ENCODE assay signal across 27 cellular contexts in genomic region chr3:114509756-114510155, GRCh38.
"Had no signal": no experiment of that assay in that cellular context is flagged by ENCODE, and none has a peak within 500 bp of the region (broad histone marks: within the 10 kb centered on the region; RNA-seq: fewer than 3 reads in every experiment).

No MANE protein-coding gene starts in this region.

- DNase-seq: central memory CD4-positive, alpha-beta T cell; effector CD4-positive, alpha-beta T cell; glutamatergic neuron; heart right ventricle; hippocampal formation; immature natural killer cell; left ventricle myocardium superior; lower lobe of right lung; mucosa of descending colon; naive B cell; pancreas; right lobe of liver; small intestine; stimulated activated CD4-positive, alpha-beta T cell treated with anti-CD3 and anti-CD28 coated beads, Interleukin-15, amount 100 ng/mL, for 24 hours; stimulated activated CD4-positive, alpha-beta T cell treated with anti-CD3 and anti-CD28 coated beads, Interleukin-2, amount 100 ng/mL, for 48 hours; stimulated activated naive B cell treated with anti-CD40 and anti-IgM and Interleukin-4, amounts not matched to agents 10 μg/mL and 1 μg/mL and 100 μg/mL, for 72 hours had no signal

- H3K27ac ChIP-seq: epithelial cell of prostate, gastroesophageal sphincter, heart right ventricle, lower lobe of right lung, neutrophil, pancreas, right lobe of liver, thoracic aorta had no signal

- H3K4me3 Mint-ChIP-seq: mesothelial cell of epicardium; natural killer cell treated with Interleukin-12 subunit alpha and Interleukin-12 subunit beta and Interleukin-15 and Interleukin-18, amount 100 ng/mL, for 72 hours; neural crest cell; stimulated activated naive B cell treated with anti-CD40 and anti-IgM and Interleukin-4, amounts not matched to agents 10 μg/mL and 1 μg/mL and 100 μg/mL, for 72 hours; stimulated activated naive CD8-positive, alpha-beta T cell treated with anti-CD3 and anti-CD28 coated beads, Interleukin-15, Interleukin-2, amounts not matched to agents 100 ng/mL and 50 ng/mL, for 24 hours had no signal

- H3K27ac Mint-ChIP-seq: immature natural killer cell; mesothelial cell of epicardium; naive B cell; natural killer cell treated with Interleukin-12 subunit alpha and Interleukin-12 subunit beta and Interleukin-15 and Interleukin-18, amount 100 ng/mL, for 72 hours; stimulated activated naive B cell treated with anti-CD40 and anti-IgM and Interleukin-4, amounts not matched to agents 10 μg/mL and 1 μg/mL and 100 μg/mL, for 72 hours; stimulated activated naive CD8-positive, alpha-beta T cell treated with anti-CD3 and anti-CD28 coated beads, Interleukin-15, Interleukin-2, amounts not matched to agents 100 ng/mL and 50 ng/mL, for 24 hours had no signal

- H3K36me3 ChIP-seq: gastroesophageal sphincter, heart right ventricle, lower lobe of right lung, neutrophil, pancreas, right lobe of liver, thoracic aorta, tibial nerve had no signal

- H3K27me3 Mint-ChIP-seq: naive B cell; natural killer cell treated with Interleukin-12 subunit alpha and Interleukin-12 subunit beta and Interleukin-15 and Interleukin-18, amount 100 ng/mL, for 72 hours; stimulated activated naive B cell treated with anti-CD40 and anti-IgM and Interleukin-4, amounts not matched to agents 10 μg/mL and 1 μg/mL and 100 μg/mL, for 72 hours; stimulated activated naive CD8-positive, alpha-beta T cell treated with anti-CD3 and anti-CD28 coated beads, Interleukin-15, Interleukin-2, amounts not matched to agents 100 ng/mL and 50 ng/mL, for 24 hours had no signal

- H3K27me3 ChIP-seq: dorsolateral prefrontal cortex, gastroesophageal sphincter, heart right ventricle, neutrophil, pancreas, right lobe of liver, tibial nerve had no signal

- H3K4me1 ChIP-seq: lower lobe of right lung, right lobe of liver had no signal

- H3K36me3 Mint-ChIP-seq: mesothelial cell of epicardium; natural killer cell treated with Interleukin-12 subunit alpha and Interleukin-12 subunit beta and Interleukin-15 and Interleukin-18, amount 100 ng/mL, for 72 hours; stimulated activated naive B cell treated with anti-CD40 and anti-IgM and Interleukin-4, amounts not matched to agents 10 μg/mL and 1 μg/mL and 100 μg/mL, for 72 hours had no signal

- ATAC-seq: esophagus mucosa; gastroesophageal sphincter; heart right ventricle; left ventricle myocardium superior; lower lobe of right lung; mucosa of descending colon; natural killer cell treated with Interleukin-12 subunit alpha and Interleukin-12 subunit beta and Interleukin-15 and Interleukin-18, amount 100 ng/mL, for 72 hours; right lobe of liver had no signal

- H3K4me3 ChIP-seq: dorsolateral prefrontal cortex, gastroesophageal sphincter, heart right ventricle, lower lobe of right lung, mucosa of descending colon, pancreas, right lobe of liver, thoracic aorta, tibial nerve had no signal

- H3K9me3 Mint-ChIP-seq: immature natural killer cell; mesothelial cell of epicardium; naive B cell; natural killer cell treated with Interleukin-12 subunit alpha and Interleukin-12 subunit beta and Interleukin-15 and Interleukin-18, amount 100 ng/mL, for 72 hours; neural crest cell; stimulated activated naive B cell treated with anti-CD40 and anti-IgM and Interleukin-4, amounts not matched to agents 10 μg/mL and 1 μg/mL and 100 μg/mL, for 72 hours; stimulated activated naive CD8-positive, alpha-beta T cell treated with anti-CD3 and anti-CD28 coated beads, Interleukin-15, Interleukin-2, amounts not matched to agents 100 ng/mL and 50 ng/mL, for 24 hours had no signal

- H3K9me3 ChIP-seq: gastroesophageal sphincter, heart right ventricle, lower lobe of right lung, mucosa of descending colon, neutrophil, pancreas, right lobe of liver, thoracic aorta, tibial nerve had no signal
